In the genomic region with DNA sequence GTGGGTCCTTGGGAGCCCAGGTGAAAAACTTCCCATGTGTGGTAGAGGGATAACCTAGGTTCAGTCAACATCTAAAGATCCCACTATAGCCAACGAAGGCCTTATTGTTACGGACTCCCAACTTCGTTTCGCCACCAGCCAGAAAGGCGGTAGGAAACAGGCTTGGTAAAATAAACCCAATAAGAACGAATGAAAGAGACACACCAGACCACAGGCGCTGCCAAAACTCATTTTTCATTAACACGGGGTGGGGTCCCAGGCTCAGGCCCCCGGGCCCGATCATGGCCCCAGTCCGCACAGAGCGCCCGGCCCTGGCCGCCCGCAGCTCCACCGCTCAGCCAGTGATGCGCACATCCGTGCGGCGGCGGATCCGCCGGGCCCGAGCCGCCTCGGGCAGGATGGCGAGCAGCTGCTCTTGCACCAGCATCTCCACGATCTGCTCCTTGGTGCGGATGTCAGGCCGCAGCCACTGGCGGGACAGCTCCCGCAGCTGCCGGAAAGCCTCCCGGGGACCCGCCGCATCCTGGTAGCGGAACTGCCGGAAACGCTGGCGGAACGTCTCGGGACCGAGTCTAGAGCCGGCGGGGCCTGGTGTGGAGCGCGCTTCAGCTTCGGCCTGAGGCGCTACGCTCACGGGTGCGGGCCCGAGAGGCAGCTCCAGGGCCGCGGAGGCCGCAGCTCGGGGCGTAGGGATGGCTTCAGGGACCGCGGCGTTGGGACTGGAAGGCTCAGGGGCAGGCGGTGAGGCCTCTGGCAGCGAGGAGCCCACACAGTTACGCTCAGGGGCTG, we compare ENCODE assay signal across 1 cellular context.
A peak's percentile ranks its signal among the peaks of the same experiment; 100 is the strongest.
TF ChIP-seq lines count a peak whose summit lies in the region.

No MANE protein-coding gene starts in this region.

TF ChIP-seq in HepG2, 621 proteins besides CTCF, POLR2A, EP300 and RAD21 (continued from another document and continues in another):
- TF ChIP-seq, protein P1, sequence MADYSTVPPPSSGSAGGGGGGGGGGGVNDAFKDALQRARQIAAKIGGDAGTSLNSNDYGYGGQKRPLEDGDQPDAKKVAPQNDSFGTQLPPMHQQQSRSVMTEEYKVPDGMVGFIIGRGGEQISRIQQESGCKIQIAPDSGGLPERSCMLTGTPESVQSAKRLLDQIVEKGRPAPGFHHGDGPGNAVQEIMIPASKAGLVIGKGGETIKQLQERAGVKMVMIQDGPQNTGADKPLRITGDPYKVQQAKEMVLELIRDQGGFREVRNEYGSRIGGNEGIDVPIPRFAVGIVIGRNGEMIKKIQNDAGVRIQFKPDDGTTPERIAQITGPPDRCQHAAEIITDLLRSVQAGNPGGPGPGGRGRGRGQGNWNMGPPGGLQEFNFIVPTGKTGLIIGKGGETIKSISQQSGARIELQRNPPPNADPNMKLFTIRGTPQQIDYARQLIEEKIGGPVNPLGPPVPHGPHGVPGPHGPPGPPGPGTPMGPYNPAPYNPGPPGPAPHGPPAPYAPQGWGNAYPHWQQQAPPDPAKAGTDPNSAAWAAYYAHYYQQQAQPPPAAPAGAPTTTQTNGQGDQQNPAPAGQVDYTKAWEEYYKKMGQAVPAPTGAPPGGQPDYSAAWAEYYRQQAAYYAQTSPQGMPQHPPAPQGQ (CRISPR knock-in tag; IDR thresholded peaks at IDR 0.05; ENCODE audit: borderline replicate concordance) = no peak
- TF ChIP-seq CBX1 (IDR thresholded peaks at IDR 0.05; ENCODE audit: low read depth) (no peak), SRSF1 (optimal IDR thresholded peaks at IDR 0.05; ENCODE audit: low read depth, low read length) (no peak), RBM39 (IDR thresholded peaks at IDR 0.05; ENCODE audit: low read depth, low read length, poor library complexity, severe bottlenecking) (peak; percentile 71), FOXO4 (CRISPR knock-in tag; conservative IDR thresholded peaks at IDR 0.05) (0 out of 2 replicates have a peak, but pooled peaks have one; percentile 93), HIVEP1 (CRISPR knock-in tag; IDR thresholded peaks at IDR 0.05) (no peak), ZNF10 (CRISPR knock-in tag; IDR thresholded peaks at IDR 0.05; ENCODE audit: borderline replicate concordance, low read depth) (no peak), ZNF414 (CRISPR knock-in tag; IDR thresholded peaks at IDR 0.05) (no peak; the same call in 1 of the 2 replicates), NFATC3 (CRISPR knock-in tag; IDR thresholded peaks at IDR 0.05) (no peak; the same call in 1 of the 2 replicates), ZNF713 (CRISPR knock-in tag; IDR thresholded peaks at IDR 0.05) (no peak; the same call in 1 of the 2 replicates), PHF20 (CRISPR knock-in tag; IDR thresholded peaks at IDR 0.05) (no peak; the same call in 1 of the 2 replicates), POLR2AphosphoS2 (IDR thresholded peaks at IDR 0.05; ENCODE audit: low read depth, low read length) (no peak), ZSCAN31 (CRISPR knock-in tag; IDR thresholded peaks at IDR 0.05; ENCODE audit: low read depth) (no peak; the same call in 1 of the 2 replicates), ZNF232 (CRISPR knock-in tag; IDR thresholded peaks at IDR 0.05; ENCODE audit: borderline replicate concordance) (peak; percentile 82), JUN (CRISPR knock-in tag; IDR thresholded peaks at IDR 0.05) (peak; percentile 26), HDAC1 (CRISPR knock-in tag; IDR thresholded peaks at IDR 0.05) (no peak; the same call in 1 of the 2 replicates), NFE2L2 (IDR thresholded peaks at IDR 0.05; ENCODE audit: low read length) (no peak), BORCS8-MEF2B (CRISPR knock-in tag; IDR thresholded peaks at IDR 0.05) (peak; percentile 14), ZFYVE20 (CRISPR knock-in tag; IDR thresholded peaks at IDR 0.05; ENCODE audit: borderline replicate concordance, low read depth) (peak; percentile 79; the same call in 1 of the 2 replicates), MBD4 (IDR thresholded peaks at IDR 0.05; ENCODE audit: borderline replicate concordance, low read length) (no peak), ZNF567 (CRISPR knock-in tag; IDR thresholded peaks at IDR 0.05; ENCODE audit: borderline replicate concordance) (0 out of 2 replicates have a peak, but pooled peaks have one; percentile 22), MZF1 (CRISPR knock-in tag; IDR thresholded peaks at IDR 0.05; ENCODE audit: borderline replicate concordance) (no peak; the same call in 1 of the 2 replicates), ZNF484 (CRISPR knock-in tag; IDR thresholded peaks at IDR 0.05; ENCODE audit: borderline replicate concordance, low read depth) (no peak), CHD4 (IDR thresholded peaks at IDR 0.05; ENCODE audit: borderline replicate concordance, low read length) (no peak), NFIC (IDR thresholded peaks at IDR 0.05; ENCODE audit: low read length) (no peak), KMT2B (CRISPR knock-in tag; IDR thresholded peaks at IDR 0.05) (no peak; the same call in 1 of the 2 replicates), ZNF619 (CRISPR knock-in tag; IDR thresholded peaks at IDR 0.05) (no peak; the same call in 1 of the 2 replicates), TCF12 (IDR thresholded peaks at IDR 0.05) (no peak), TCF12 (CRISPR knock-in tag; IDR thresholded peaks at IDR 0.05) (no peak), BATF2 (CRISPR knock-in tag; IDR thresholded peaks at IDR 0.05) (peak; percentile 6; the same call in 1 of the 2 replicates), ZNF766 (CRISPR knock-in tag; IDR thresholded peaks at IDR 0.05; ENCODE audit: borderline replicate concordance) (no peak; the same call in 1 of the 2 replicates), MXD1 (CRISPR knock-in tag; IDR thresholded peaks at IDR 0.05) (no peak), ZNF468 (CRISPR knock-in tag; IDR thresholded peaks at IDR 0.05) (peak; percentile 47; the same call in 1 of the 2 replicates), AKAP8 (CRISPR knock-in tag; IDR thresholded peaks at IDR 0.05) (0 out of 2 replicates have a peak, but pooled peaks have one; percentile 87), ZBTB25 (CRISPR knock-in tag; IDR thresholded peaks at IDR 0.05) (no peak), KDM5B (CRISPR knock-in tag; IDR thresholded peaks at IDR 0.05; ENCODE audit: borderline replicate concordance) (no peak), DMAP1 (CRISPR knock-in tag; IDR thresholded peaks at IDR 0.05) (no peak), SMAD9 (CRISPR knock-in tag; IDR thresholded peaks at IDR 0.05) (no peak), ZNF670 (CRISPR knock-in tag; IDR thresholded peaks at IDR 0.05; ENCODE audit: borderline replicate concordance) (no peak)
- TF ChIP-seq, protein P2, sequence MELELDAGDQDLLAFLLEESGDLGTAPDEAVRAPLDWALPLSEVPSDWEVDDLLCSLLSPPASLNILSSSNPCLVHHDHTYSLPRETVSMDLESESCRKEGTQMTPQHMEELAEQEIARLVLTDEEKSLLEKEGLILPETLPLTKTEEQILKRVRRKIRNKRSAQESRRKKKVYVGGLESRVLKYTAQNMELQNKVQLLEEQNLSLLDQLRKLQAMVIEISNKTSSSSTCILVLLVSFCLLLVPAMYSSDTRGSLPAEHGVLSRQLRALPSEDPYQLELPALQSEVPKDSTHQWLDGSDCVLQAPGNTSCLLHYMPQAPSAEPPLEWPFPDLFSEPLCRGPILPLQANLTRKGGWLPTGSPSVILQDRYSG (CRISPR knock-in tag; IDR thresholded peaks at IDR 0.05) = no peak; the same call in 1 of the 2 replicates
- TF ChIP-seq, protein P3, sequence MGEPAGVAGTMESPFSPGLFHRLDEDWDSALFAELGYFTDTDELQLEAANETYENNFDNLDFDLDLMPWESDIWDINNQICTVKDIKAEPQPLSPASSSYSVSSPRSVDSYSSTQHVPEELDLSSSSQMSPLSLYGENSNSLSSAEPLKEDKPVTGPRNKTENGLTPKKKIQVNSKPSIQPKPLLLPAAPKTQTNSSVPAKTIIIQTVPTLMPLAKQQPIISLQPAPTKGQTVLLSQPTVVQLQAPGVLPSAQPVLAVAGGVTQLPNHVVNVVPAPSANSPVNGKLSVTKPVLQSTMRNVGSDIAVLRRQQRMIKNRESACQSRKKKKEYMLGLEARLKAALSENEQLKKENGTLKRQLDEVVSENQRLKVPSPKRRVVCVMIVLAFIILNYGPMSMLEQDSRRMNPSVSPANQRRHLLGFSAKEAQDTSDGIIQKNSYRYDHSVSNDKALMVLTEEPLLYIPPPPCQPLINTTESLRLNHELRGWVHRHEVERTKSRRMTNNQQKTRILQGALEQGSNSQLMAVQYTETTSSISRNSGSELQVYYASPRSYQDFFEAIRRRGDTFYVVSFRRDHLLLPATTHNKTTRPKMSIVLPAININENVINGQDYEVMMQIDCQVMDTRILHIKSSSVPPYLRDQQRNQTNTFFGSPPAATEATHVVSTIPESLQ (CRISPR knock-in tag; conservative IDR thresholded peaks at IDR 0.05) = no peak
- TF ChIP-seq, protein P4, sequence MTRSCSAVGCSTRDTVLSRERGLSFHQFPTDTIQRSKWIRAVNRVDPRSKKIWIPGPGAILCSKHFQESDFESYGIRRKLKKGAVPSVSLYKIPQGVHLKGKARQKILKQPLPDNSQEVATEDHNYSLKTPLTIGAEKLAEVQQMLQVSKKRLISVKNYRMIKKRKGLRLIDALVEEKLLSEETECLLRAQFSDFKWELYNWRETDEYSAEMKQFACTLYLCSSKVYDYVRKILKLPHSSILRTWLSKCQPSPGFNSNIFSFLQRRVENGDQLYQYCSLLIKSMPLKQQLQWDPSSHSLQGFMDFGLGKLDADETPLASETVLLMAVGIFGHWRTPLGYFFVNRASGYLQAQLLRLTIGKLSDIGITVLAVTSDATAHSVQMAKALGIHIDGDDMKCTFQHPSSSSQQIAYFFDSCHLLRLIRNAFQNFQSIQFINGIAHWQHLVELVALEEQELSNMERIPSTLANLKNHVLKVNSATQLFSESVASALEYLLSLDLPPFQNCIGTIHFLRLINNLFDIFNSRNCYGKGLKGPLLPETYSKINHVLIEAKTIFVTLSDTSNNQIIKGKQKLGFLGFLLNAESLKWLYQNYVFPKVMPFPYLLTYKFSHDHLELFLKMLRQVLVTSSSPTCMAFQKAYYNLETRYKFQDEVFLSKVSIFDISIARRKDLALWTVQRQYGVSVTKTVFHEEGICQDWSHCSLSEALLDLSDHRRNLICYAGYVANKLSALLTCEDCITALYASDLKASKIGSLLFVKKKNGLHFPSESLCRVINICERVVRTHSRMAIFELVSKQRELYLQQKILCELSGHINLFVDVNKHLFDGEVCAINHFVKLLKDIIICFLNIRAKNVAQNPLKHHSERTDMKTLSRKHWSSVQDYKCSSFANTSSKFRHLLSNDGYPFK (CRISPR knock-in tag; IDR thresholded peaks at IDR 0.05; ENCODE audit: borderline replicate concordance) = no peak
- TF ChIP-seq, protein P5, sequence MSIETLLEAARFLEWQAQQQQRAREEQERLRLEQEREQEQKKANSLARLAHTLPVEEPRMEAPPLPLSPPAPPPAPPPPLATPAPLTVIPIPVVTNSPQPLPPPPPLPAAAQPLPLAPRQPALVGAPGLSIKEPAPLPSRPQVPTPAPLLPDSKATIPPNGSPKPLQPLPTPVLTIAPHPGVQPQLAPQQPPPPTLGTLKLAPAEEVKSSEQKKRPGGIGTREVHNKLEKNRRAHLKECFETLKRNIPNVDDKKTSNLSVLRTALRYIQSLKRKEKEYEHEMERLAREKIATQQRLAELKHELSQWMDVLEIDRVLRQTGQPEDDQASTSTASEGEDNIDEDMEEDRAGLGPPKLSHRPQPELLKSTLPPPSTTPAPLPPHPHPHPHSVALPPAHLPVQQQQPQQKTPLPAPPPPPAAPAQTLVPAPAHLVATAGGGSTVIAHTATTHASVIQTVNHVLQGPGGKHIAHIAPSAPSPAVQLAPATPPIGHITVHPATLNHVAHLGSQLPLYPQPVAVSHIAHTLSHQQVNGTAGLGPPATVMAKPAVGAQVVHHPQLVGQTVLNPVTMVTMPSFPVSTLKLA (IDR thresholded peaks at IDR 0.05) = no peak
- TF ChIP-seq, protein P6, sequence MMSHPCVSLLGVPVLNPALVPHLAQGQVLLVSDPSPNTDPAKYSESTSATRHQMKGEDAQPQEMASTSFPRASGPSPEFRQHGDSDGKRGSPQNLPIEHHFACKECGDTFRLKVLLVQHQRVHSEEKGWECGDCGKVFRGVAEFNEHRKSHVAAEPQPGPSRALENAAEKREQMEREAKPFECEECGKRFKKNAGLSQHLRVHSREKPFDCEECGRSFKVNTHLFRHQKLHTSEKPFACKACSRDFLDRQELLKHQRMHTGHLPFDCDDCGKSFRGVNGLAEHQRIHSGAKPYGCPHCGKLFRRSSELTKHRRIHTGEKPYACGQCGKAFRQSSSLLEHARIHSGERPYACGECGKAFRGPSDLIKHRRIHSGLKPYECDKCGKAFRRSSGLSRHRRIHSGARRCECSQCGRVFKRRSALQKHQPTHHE (CRISPR knock-in tag; IDR thresholded peaks at IDR 0.05; ENCODE audit: borderline replicate concordance) = no peak
